ENCODE assay signal across 22 cellular contexts in the genomic region with DNA sequence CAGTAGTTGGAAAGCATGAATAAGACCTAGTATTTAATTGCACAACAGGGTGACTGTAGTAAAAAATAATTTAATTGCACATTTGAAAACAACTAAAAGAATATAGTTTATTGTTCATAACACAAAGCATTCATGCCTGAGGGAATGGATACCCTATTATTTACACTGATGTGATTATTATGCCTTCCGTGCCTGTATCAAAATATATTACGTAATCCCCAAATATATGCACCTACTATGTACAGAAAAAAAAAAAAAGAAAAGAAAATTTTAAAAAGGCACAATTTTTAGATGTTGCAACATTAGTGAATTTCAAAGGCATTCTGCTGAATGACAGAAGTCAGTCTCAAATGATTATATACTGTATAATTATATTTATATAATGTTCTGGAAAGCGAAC.
"Had no signal": no experiment of that assay in that cellular context is flagged by ENCODE, and none has a peak within 500 bp of the region (broad histone marks: within the 10 kb centered on the region; RNA-seq: fewer than 3 reads in every experiment).

No MANE protein-coding gene starts in this region.

- H3K9me3 ChIP-seq: colonic mucosa, esophagus muscularis mucosa, lower lobe of right lung, prostate gland, right atrium auricular region, sigmoid colon, thyroid gland, upper lobe of left lung had no signal

- H3K27ac ChIP-seq: colonic mucosa, esophagus muscularis mucosa, foreskin keratinocyte, lower lobe of right lung, prostate gland, right atrium auricular region, sigmoid colon, stomach, thyroid gland, upper lobe of left lung had no signal

- H3K4me1 ChIP-seq: colonic mucosa, esophagus muscularis mucosa, foreskin keratinocyte, lower lobe of right lung, prostate gland, right atrium auricular region, stomach, thyroid gland, upper lobe of left lung had no signal

- DNase-seq: colonic mucosa; effector CD8-positive, alpha-beta T cell; endodermal cell; foreskin keratinocyte; left ventricle myocardium superior; lower lobe of right lung; naive thymus-derived CD8-positive, alpha-beta T cell; nephron progenitor cell; nucleus accumbens; sigmoid colon; stimulated activated CD4-positive, alpha-beta T cell treated with anti-CD3 and anti-CD28 coated beads, Interleukin-2, amount 100 ng/mL, for 24 hours; stimulated activated CD4-positive, alpha-beta T cell treated with anti-CD3 and anti-CD28 coated beads, Interleukin-4, amount 100 ng/mL, for 24 hours; stimulated activated naive CD4-positive, alpha-beta T cell treated with Interleukin-2 at 50 U/mL for 16 hours; stomach; thyroid gland; upper lobe of left lung had no signal

- H3K27me3 ChIP-seq: colonic mucosa, esophagus muscularis mucosa, foreskin keratinocyte, right atrium auricular region, sigmoid colon, stomach, thyroid gland, upper lobe of left lung had no signal

- FAIRE-seq: keratinocyte, urothelium cell line had no signal

- ATAC-seq: foreskin keratinocyte; left ventricle myocardium superior; lower lobe of right lung; naive thymus-derived CD8-positive, alpha-beta T cell; stimulated activated effector memory CD8-positive, alpha-beta T cell treated with anti-CD3 and anti-CD28 coated beads, Interleukin-12 subunit alpha, Interleukin-12 subunit beta, amount 100 ng/mL, for 72 hours had no signal

- H3K36me3 ChIP-seq: colonic mucosa, esophagus muscularis mucosa, lower lobe of right lung, prostate gland, right atrium auricular region, sigmoid colon, stomach, thyroid gland, upper lobe of left lung had no signal

- H3K4me3 ChIP-seq: colonic mucosa, esophagus muscularis mucosa, lower lobe of right lung, prostate gland, right atrium auricular region, sigmoid colon, stomach, thyroid gland, upper lobe of left lung had no signal
